Comparison of ENCODE assay signal across 9 cellular contexts in genomic region chr12:108633081-108633533, GRCh38. TPM values are rescaled to one million over a fixed set of nuclear protein-coding genes. Genes with fewer than 3 reads are reported as not detected.
DNase-seq lines count a peak whose midpoint lies in the region; ATAC-seq and TF ChIP-seq lines count a peak whose summit lies in the region.
"Had no signal": no experiment of that assay in that cellular context is flagged by ENCODE, and none has a peak within 500 bp of the region (broad histone marks: within the 10 kb centered on the region; RNA-seq: fewer than 3 reads in every experiment).

No MANE protein-coding gene starts in this region.

- DNase-seq in activated CD4-positive, alpha-beta T cell treated with anti-CD3 and anti-CD28 coated beads, Interleukin-2, amount 10 ng/mL, durations not matched to agents 24 days and 14 days, result no peak
- no peak for DNase-seq in activated CD4-positive, alpha-beta T cell treated with anti-CD3 and anti-CD28 coated beads for 4 hours
- DNase-seq in SK-N-MC (ENCODE audit: low read depth, low spot score) (no peak), esophagus muscularis mucosa (ENCODE audit: extremely low spot score) (no peak), kidney glomerular epithelial cell (lab: John Stamatoyannopoulos, UW) (no peak), chondrocyte (ENCODE audit: low spot score) (no peak)
- DNase-seq in stimulated activated effector memory CD8-positive, alpha-beta T cell treated with anti-CD3 and anti-CD28 coated beads, Interleukin-12 subunit alpha, Interleukin-12 subunit beta, amount 100 ng/mL, for 72 hours (ENCODE audit: low spot score in 2 of 2), result no peak
- DNase-seq: ACHN had no signal

- H3K4me1 Mint-ChIP-seq in activated CD4-positive, alpha-beta T cell treated with anti-CD3 and anti-CD28 coated beads, Interleukin-2, amount 10 ng/mL, durations not matched to agents 24 days and 14 days, result peaks cover 77% of the 10 kb centered on the region
- peaks cover 73% of the 10 kb centered on the region for H3K4me1 Mint-ChIP-seq in stimulated activated effector memory CD8-positive, alpha-beta T cell treated with anti-CD3 and anti-CD28 coated beads, Interleukin-12 subunit alpha, Interleukin-12 subunit beta, amount 100 ng/mL, for 72 hours
- H3K4me1 Mint-ChIP-seq in chondrocyte (ENCODE audit: low read depth), result peaks cover 49% of the 10 kb centered on the region

- TF ChIP-seq POLR2A in esophagus muscularis mucosa (IDR thresholded peaks at IDR 0.05; ENCODE audit: low read depth), result no peak

- peaks cover 0 to 30% (median 0%) of the 10 kb centered on the region in 4 donors for H3K27me3 ChIP-seq in esophagus muscularis mucosa

- H3K27ac ChIP-seq in SK-N-MC (no peak overlapping the region), esophagus muscularis mucosa (replicated peaks in 1 of 4) (peak overlapping the region; percentile 27 to 59 (median 44))

- no peaks in the 10 kb centered on the region for H3K27me3 Mint-ChIP-seq in activated CD4-positive, alpha-beta T cell treated with anti-CD3 and anti-CD28 coated beads, Interleukin-2, amount 10 ng/mL, durations not matched to agents 24 days and 14 days
- H3K27me3 Mint-ChIP-seq in chondrocyte (ENCODE audit: low read depth), result no peaks in the 10 kb centered on the region

- H3K9ac ChIP-seq in SK-N-MC (ENCODE audit: insufficient read length), result peak overlapping the region; percentile 20

- H3K9me3 ChIP-seq in SK-N-MC (ENCODE audit: low read depth, low read length), result no peaks in the 10 kb centered on the region
- H3K9me3 ChIP-seq in esophagus muscularis mucosa, result no peaks in the 10 kb centered on the region

- peaks cover 27% of the 10 kb centered on the region for H3K36me3 Mint-ChIP-seq in activated CD4-positive, alpha-beta T cell treated with anti-CD3 and anti-CD28 coated beads, Interleukin-2, amount 10 ng/mL, durations not matched to agents 24 days and 14 days (ENCODE audit: low read depth)
- H3K36me3 Mint-ChIP-seq in stimulated activated effector memory CD8-positive, alpha-beta T cell treated with anti-CD3 and anti-CD28 coated beads, Interleukin-12 subunit alpha, Interleukin-12 subunit beta, amount 100 ng/mL, for 72 hours, result peaks cover 70% of the 10 kb centered on the region
- no peaks in the 10 kb centered on the region for H3K36me3 Mint-ChIP-seq in chondrocyte (ENCODE audit: low read depth)

- no peak for ATAC-seq in stimulated activated effector memory CD8-positive, alpha-beta T cell treated with anti-CD3 and anti-CD28 coated beads, Interleukin-12 subunit alpha, Interleukin-12 subunit beta, amount 100 ng/mL, for 72 hours
- no peak for ATAC-seq in GM18873 (IDR thresholded peaks at IDR 0.05; ENCODE audit: low FRiP score, unreplicated experiment)

- TF ChIP-seq CTCF in esophagus muscularis mucosa (IDR thresholded peaks at IDR 0.05), result no peak
- TF ChIP-seq CTCF in chondrocyte (IDR thresholded peaks at IDR 0.05), result no peak

- H3K9me3 Mint-ChIP-seq in activated CD4-positive, alpha-beta T cell treated with anti-CD3 and anti-CD28 coated beads, Interleukin-2, amount 10 ng/mL, durations not matched to agents 24 days and 14 days, result no peaks in the 10 kb centered on the region
- no peaks in the 10 kb centered on the region for H3K9me3 Mint-ChIP-seq in stimulated activated effector memory CD8-positive, alpha-beta T cell treated with anti-CD3 and anti-CD28 coated beads, Interleukin-12 subunit alpha, Interleukin-12 subunit beta, amount 100 ng/mL, for 72 hours
- no peaks in the 10 kb centered on the region for H3K9me3 Mint-ChIP-seq in chondrocyte (ENCODE audit: low read depth)

- H3K4me3 Mint-ChIP-seq in activated CD4-positive, alpha-beta T cell treated with anti-CD3 and anti-CD28 coated beads, Interleukin-2, amount 10 ng/mL, durations not matched to agents 24 days and 14 days, result peak overlapping the region; percentile 98
- peak overlapping the region; percentile 92 for H3K4me3 Mint-ChIP-seq in stimulated activated effector memory CD8-positive, alpha-beta T cell treated with anti-CD3 and anti-CD28 coated beads, Interleukin-12 subunit alpha, Interleukin-12 subunit beta, amount 100 ng/mL, for 72 hours
- H3K4me3 Mint-ChIP-seq in chondrocyte (ENCODE audit: unreplicated experiment), result no peak overlapping the region

- H3K4me3 ChIP-seq in SK-N-MC (no peak overlapping the region), esophagus muscularis mucosa (peak overlapping the region; percentile 20 to 46 (median 22))

- intact Hi-C loops in activated CD4-positive, alpha-beta T cell treated with anti-CD3 and anti-CD28 coated beads, Interleukin-2, amount 10 ng/mL, durations not matched to agents 24 days and 14 days (cut with micrococcal nuclease), result loop anchor here (1.0 to 5.0 kb wide), 7 partner anchors 16 to 871 kb away; partner anchors contain the start of genes PRDM4, UNG and USP30
- intact Hi-C loops in esophagus muscularis mucosa (cut with DNase I), result no loop called here

- WGBS in esophagus muscularis mucosa, result 90% methylated on average over 7 of the region's 7 CpGs

- TF ChIP-seq EP300 in esophagus muscularis mucosa (IDR thresholded peaks at IDR 0.05), result no peak

- peak overlapping the region; percentile 99 for H3K27ac Mint-ChIP-seq in activated CD4-positive, alpha-beta T cell treated with anti-CD3 and anti-CD28 coated beads, Interleukin-2, amount 10 ng/mL, durations not matched to agents 24 days and 14 days
- peak overlapping the region; percentile 96 for H3K27ac Mint-ChIP-seq in stimulated activated effector memory CD8-positive, alpha-beta T cell treated with anti-CD3 and anti-CD28 coated beads, Interleukin-12 subunit alpha, Interleukin-12 subunit beta, amount 100 ng/mL, for 72 hours
- no peak overlapping the region for H3K27ac Mint-ChIP-seq in chondrocyte (ENCODE audit: unreplicated experiment)

- H3K4me1 ChIP-seq in esophagus muscularis mucosa, result peaks cover 29 to 50% (median 39%) of the 10 kb centered on the region in 4 donors

- H3K36me3 ChIP-seq in SK-N-MC (ENCODE audit: insufficient read depth, low read length), result no peaks in the 10 kb centered on the region
- no peaks in the 10 kb centered on the region for H3K36me3 ChIP-seq in esophagus muscularis mucosa

RNA-seq across cellular contexts. Expression of gene SELPLG, which starts 0.6 kb away (rescaled TPM):
- 47.4 and 49.4 TPM in 2 replicates for total RNA-seq in activated CD4-positive, alpha-beta T cell treated with anti-CD3 and anti-CD28 coated beads, Interleukin-2, amount 10 ng/mL, durations not matched to agents 24 days and 14 days
- total RNA-seq in esophagus muscularis mucosa (10 to 100 TPM in 2 of 4 donors, 1 to 10 TPM in 2; 7.2 to 15.7 (median 10.0) TPM), chondrocyte (2.2 to 3.2 TPM (median 2.9 TPM) in 3 replicates)

RNA-seq across cellular contexts. Expression of gene TMEM119, which starts 35.2 kb away (rescaled TPM):
- total RNA-seq in activated CD4-positive, alpha-beta T cell treated with anti-CD3 and anti-CD28 coated beads, Interleukin-2, amount 10 ng/mL, durations not matched to agents 24 days and 14 days, result 0.47 TPM in 1 of 2 replicates, not detected in the other
- total RNA-seq in esophagus muscularis mucosa (10 to 100 TPM in 1 of 4 donors, 1 to 10 TPM in 3; 3.6 to 12.2 (median 7.1) TPM), chondrocyte (46.7 to 122 TPM (median 48.3 TPM) in 3 replicates)
